1 cellular context compared by ENCODE assay signal in genomic region chr16:84613408-84614071, GRCh38.
TF ChIP-seq lines count a peak whose summit lies in the region.

No MANE protein-coding gene starts in this region.

TF ChIP-seq in GM12878, 131 proteins besides CTCF, POLR2A, EP300 and RAD21 (continued from another document):
- TF ChIP-seq USF2 (IDR thresholded peaks at IDR 0.05; ENCODE audit: borderline replicate concordance, low read depth, low read length) (peak; percentile 22; the same call in 1 of the 2 replicates), ZNF217 (IDR thresholded peaks at IDR 0.05) (peak; percentile 64; the same call in 1 of the 2 replicates), USF1 (IDR thresholded peaks at IDR 0.05; ENCODE audit: borderline replicate concordance, extremely low read length, insufficient read depth, low read depth, low read length) (peak; percentile 62), RAD51 (IDR thresholded peaks at IDR 0.05) (peak; percentile 92), DPF2 (IDR thresholded peaks at IDR 0.05) (no peak), ZBED1 (IDR thresholded peaks at IDR 0.05; ENCODE audit: borderline replicate concordance) (no peak), SMARCA5 (IDR thresholded peaks at IDR 0.05) (peak; percentile 78; the same call in 1 of the 2 replicates), HDGF (IDR thresholded peaks at IDR 0.05) (no peak)
